ENCODE assay signal across 24 cellular contexts in genomic region chr17:29168079-29168758, GRCh38. TPM values are rescaled to one million over a fixed set of nuclear protein-coding genes. Genes with fewer than 3 reads are reported as not detected.
DNase-seq lines count a peak whose midpoint lies in the region; ATAC-seq, FAIRE-seq and TF ChIP-seq lines count a peak whose summit lies in the region.
"Had no signal": no experiment of that assay in that cellular context is flagged by ENCODE, and none has a peak within 500 bp of the region (broad histone marks: within the 10 kb centered on the region; RNA-seq: fewer than 3 reads in every experiment).

No MANE protein-coding gene starts in this region.

- H3K36me3 ChIP-seq in BLaER1 (peaks cover 38% of the 10 kb centered on the region), left ventricle myocardium inferior (peaks cover 23% of the 10 kb centered on the region), neural progenitor cell (no peaks in the 10 kb centered on the region), pancreas (peaks cover 0 to 13% (median 7%) of the 10 kb centered on the region in 3 donors)

- peaks cover 12% of the 10 kb centered on the region for H3K79me2 ChIP-seq in neural progenitor cell (ENCODE audit: low read depth)

- H3K9me3 Mint-ChIP-seq in neural progenitor cell: no peaks in the 10 kb centered on the region
- H3K9me3 Mint-ChIP-seq: activated naive CD8-positive, alpha-beta T cell treated with anti-CD3 and anti-CD28 coated beads, Interleukin-2, amount 50 U/mL, for 24 hours; CD4-positive, CD25-positive, alpha-beta regulatory T cell; dendritic cell treated with granulocyte-macrophage colony-stimulating factor and Interleukin-4, amounts not matched to agents 40 ng/mL and 50 ng/mL, for 4 days; IgD-negative memory B cell; T-helper 1 cell treated with Interleukin-12 subunit alpha and Interleukin-12 subunit beta and Interleukin-4 antibody, amounts not matched to agents 30 μg/mL and 1 μg/mL, for 36 hours had no signal

- FAIRE-seq in pancreas (lab: Jason Lieb, UNC): no peak
- FAIRE-seq: bronchial epithelial cell, kidney had no signal

- DNase-seq in UCSD-AML1 (lab: John Stamatoyannopoulos, UW; ENCODE audit: unreplicated experiment) (peak; percentile 19), left ventricle myocardium inferior (no peak), neural progenitor cell (ENCODE audit: low spot score) (no peak), NCI-H2171 treated with DMSO at 0.1 percent for 48 hours (lab: John Stamatoyannopoulos, UW) (no peak), pancreas (no peak)
- DNase-seq in stimulated activated naive CD8-positive, alpha-beta T cell treated with anti-CD3 and anti-CD28 coated beads, Interleukin-15, Interleukin-2, amounts not matched to agents 100 U/mL and 50 U/mL, for 24 hours: no peak
- DNase-seq: activated effector memory CD4-positive, alpha-beta T cell treated with Interleukin-2 at 50 U/mL for 16 hours; activated naive CD8-positive, alpha-beta T cell treated with anti-CD3 and anti-CD28 coated beads, Interleukin-2, amount 50 U/mL, for 24 hours; CD4-positive, CD25-positive, alpha-beta regulatory T cell; DMS153; foreskin fibroblast; GDM1; hippocampal formation; kidney; MG63; NCI-H774; testis had no signal

- H4K20me1 ChIP-seq in BLaER1: peaks cover 24% of the 10 kb centered on the region
- peaks cover 32% of the 10 kb centered on the region for H4K20me1 ChIP-seq in neural progenitor cell (ENCODE audit: low read depth)

- peaks cover 12% of the 10 kb centered on the region for H3K4me1 Mint-ChIP-seq in neural progenitor cell
- H3K4me1 Mint-ChIP-seq: activated naive CD8-positive, alpha-beta T cell treated with anti-CD3 and anti-CD28 coated beads, Interleukin-2, amount 50 U/mL, for 24 hours had no signal

- no peak overlapping the region for H2AFZ ChIP-seq in neural progenitor cell (replicated peaks)

- no peaks in the 10 kb centered on the region for H3K27me3 Mint-ChIP-seq in neural progenitor cell (ENCODE audit: insufficient read depth, low read depth)
- H3K27me3 Mint-ChIP-seq: activated naive CD8-positive, alpha-beta T cell treated with anti-CD3 and anti-CD28 coated beads, Interleukin-2, amount 50 U/mL, for 24 hours; CD4-positive, CD25-positive, alpha-beta regulatory T cell; dendritic cell treated with granulocyte-macrophage colony-stimulating factor and Interleukin-4, amounts not matched to agents 40 ng/mL and 50 ng/mL, for 4 days; IgD-negative memory B cell had no signal

- H3K4me1 ChIP-seq in BLaER1 (peaks cover 30% of the 10 kb centered on the region), left ventricle myocardium inferior (peaks cover 42% of the 10 kb centered on the region), neural progenitor cell (peaks cover 10% of the 10 kb centered on the region), pancreas (peaks cover 9 to 16% (median 11%) of the 10 kb centered on the region in 3 donors)
- H3K4me1 ChIP-seq: testis had no signal

- no peak for ATAC-seq in stimulated activated naive CD8-positive, alpha-beta T cell treated with anti-CD3 and anti-CD28 coated beads, Interleukin-15, Interleukin-2, amounts not matched to agents 100 U/mL and 50 U/mL, for 24 hours
- no peak for ATAC-seq in pancreas
- ATAC-seq in GM18873 (IDR thresholded peaks at IDR 0.05; ENCODE audit: low FRiP score, unreplicated experiment): no peak
- ATAC-seq: activated naive CD8-positive, alpha-beta T cell treated with anti-CD3 and anti-CD28 coated beads, Interleukin-2, amount 50 U/mL, for 24 hours had no signal

- H3K4me3 ChIP-seq in BLaER1 (no peak overlapping the region), left ventricle myocardium inferior (no peak overlapping the region), neural progenitor cell (no peak overlapping the region), pancreas (no peak overlapping the region)
- H3K4me3 ChIP-seq: MG63, SJSA1, testis had no signal

- H3F3A ChIP-seq in neural progenitor cell (ENCODE audit: low read depth): no peaks in the 10 kb centered on the region

- no peak overlapping the region for H3K4me3 Mint-ChIP-seq in neural progenitor cell
- H3K4me3 Mint-ChIP-seq: activated naive CD8-positive, alpha-beta T cell treated with anti-CD3 and anti-CD28 coated beads, Interleukin-2, amount 50 U/mL, for 24 hours; dendritic cell treated with granulocyte-macrophage colony-stimulating factor and Interleukin-4, amounts not matched to agents 40 ng/mL and 50 ng/mL, for 4 days; IgD-negative memory B cell; T-helper 1 cell treated with Interleukin-12 subunit alpha and Interleukin-12 subunit beta and Interleukin-4 antibody, amounts not matched to agents 30 μg/mL and 1 μg/mL, for 36 hours had no signal

- WGBS in pancreas, 2 donors: 75 to 76% methylated on average over 3 of the region's 3 CpGs

- H3K27me3 ChIP-seq in BLaER1 (no peaks in the 10 kb centered on the region), left ventricle myocardium inferior (ENCODE audit: low read depth) (no peaks in the 10 kb centered on the region), neural progenitor cell (no peaks in the 10 kb centered on the region), pancreas (no peaks in the 10 kb centered on the region)
- H3K27me3 ChIP-seq: MG63, SJSA1, testis had no signal

- peaks cover 16% of the 10 kb centered on the region for H3K36me3 Mint-ChIP-seq in neural progenitor cell

- H3K9ac ChIP-seq in BLaER1 (no peak overlapping the region), neural progenitor cell (no peak overlapping the region)

- H3K9me3 ChIP-seq in BLaER1 (no peaks in the 10 kb centered on the region), left ventricle myocardium inferior (replicated peaks) (no peaks in the 10 kb centered on the region), neural progenitor cell (ENCODE audit: low read depth) (no peaks in the 10 kb centered on the region), pancreas (no peaks in the 10 kb centered on the region)
- H3K9me3 ChIP-seq: MG63, SJSA1, testis had no signal

- TF ChIP-seq CTCF in left ventricle myocardium inferior (IDR thresholded peaks at IDR 0.05; ENCODE audit: borderline replicate concordance): no peak
- no peak for TF ChIP-seq CTCF in neural progenitor cell (IDR thresholded peaks at IDR 0.05)
- no peak for TF ChIP-seq CTCF in pancreas (IDR thresholded peaks at IDR 0.05)

- 0 out of 2 replicates have a peak overlapping the region, but pooled peaks have one; percentile 8 for H3K4me2 ChIP-seq in BLaER1
- peak overlapping the region; percentile 11 for H3K4me2 ChIP-seq in neural progenitor cell

- no peak overlapping the region for H3K27ac Mint-ChIP-seq in neural progenitor cell
- H3K27ac Mint-ChIP-seq: activated naive CD8-positive, alpha-beta T cell treated with anti-CD3 and anti-CD28 coated beads, Interleukin-2, amount 50 U/mL, for 24 hours; CD4-positive, CD25-positive, alpha-beta regulatory T cell; dendritic cell treated with granulocyte-macrophage colony-stimulating factor and Interleukin-4, amounts not matched to agents 40 ng/mL and 50 ng/mL, for 4 days; IgD-negative memory B cell; T-helper 1 cell treated with Interleukin-12 subunit alpha and Interleukin-12 subunit beta and Interleukin-4 antibody, amounts not matched to agents 30 μg/mL and 1 μg/mL, for 36 hours had no signal

- intact Hi-C loops in left ventricle myocardium inferior (cut with micrococcal nuclease) (no loop called here), pancreas (cut with DNase I) (no loop called here)

- no peak overlapping the region for H3K27ac ChIP-seq in BLaER1
- peak overlapping the region; percentile 9 for H3K27ac ChIP-seq in left ventricle myocardium inferior (replicated peaks)
- no peak overlapping the region for H3K27ac ChIP-seq in neural progenitor cell
- H3K27ac ChIP-seq in pancreas: no peak overlapping the region
- H3K27ac ChIP-seq: SJSA1, testis had no signal

RNA-seq across cellular contexts. Expression of gene MYO18A, which starts 12.0 kb away (rescaled TPM):
- total RNA-seq in left ventricle myocardium inferior (397 TPM), neural progenitor cell (ENCODE audit: low replicate concordance) (11.6 and 24.8 TPM in 2 replicates), pancreas (10 to 100 TPM; 21.3 to 47.0 (median 28.9) TPM)
- 10 to 100 TPM; 48.2 to 85.3 TPM for polyA plus RNA-seq in pancreas
